1 cellular context compared by ENCODE assay signal in genomic region chr10:117364121-117364960, GRCh38.
TF ChIP-seq lines count a peak whose summit lies in the region.

No MANE protein-coding gene starts in this region.

TF ChIP-seq in endothelial cell of umbilical vein, 7 proteins besides CTCF, POLR2A, EP300 and RAD21:
- no peak for TF ChIP-seq GATA2 (IDR thresholded peaks at IDR 0.05; ENCODE audit: insufficient read depth, insufficient read length, low read depth, low read length)
- no peak for TF ChIP-seq FOS (IDR thresholded peaks at IDR 0.05; ENCODE audit: borderline replicate concordance, insufficient read depth, low read length)
- TF ChIP-seq POLR2AphosphoS5 (IDR thresholded peaks at IDR 0.05; ENCODE audit: insufficient read depth, low read depth, low read length), result no peak
- no peak for TF ChIP-seq EZH2 (IDR thresholded peaks at IDR 0.05; ENCODE audit: borderline replicate concordance, low read depth, low read length, severe bottlenecking)
- TF ChIP-seq JUN (IDR thresholded peaks at IDR 0.05; ENCODE audit: borderline replicate concordance, insufficient read depth, insufficient read length, low read depth), result no peak
- no peak for TF ChIP-seq MYC (IDR thresholded peaks at IDR 0.05; ENCODE audit: low read depth, low read length)
- no peak for TF ChIP-seq MAX (IDR thresholded peaks at IDR 0.05; ENCODE audit: insufficient read depth, insufficient read length)
TF ChIP-seq in endothelial cell of umbilical vein: peak in this region for 0.
